ENCODE assay signal across 11 cellular contexts in genomic region chr1:9730096-9730901, GRCh38.
DNase-seq lines count a peak whose midpoint lies in the region; TF ChIP-seq lines count a peak whose summit lies in the region.
"Had no signal": no experiment of that assay in that cellular context is flagged by ENCODE, and none has a peak within 500 bp of the region (broad histone marks: within the 10 kb centered on the region; RNA-seq: fewer than 3 reads in every experiment).

No MANE protein-coding gene starts in this region.

- no peaks in the 10 kb centered on the region for H3K9me3 ChIP-seq in endodermal cell (ENCODE audit: control insufficient read depth, low read length)
- H3K9me3 ChIP-seq: A549 had no signal

- H3K9ac ChIP-seq in endodermal cell (ENCODE audit: extremely low read depth, low read length, poor library complexity, severe bottlenecking) = no peak overlapping the region

- in situ Hi-C loops in G401 (cut with HindIII; ENCODE audit: low sequenced_read_pairs) = no loop called here

- H3K36me3 ChIP-seq in endodermal cell (ENCODE audit: control insufficient read depth, insufficient read depth, low read length) = peaks cover 61% of the 10 kb centered on the region

- H3K4me1 Mint-ChIP-seq in activated CD4-positive, alpha-beta T cell treated with anti-CD3 and anti-CD28 coated beads, Interleukin-2, amount 10 ng/mL, durations not matched to agents 7 days and 5 days = peaks cover 74% of the 10 kb centered on the region
- peaks cover 58% of the 10 kb centered on the region for H3K4me1 Mint-ChIP-seq in activated CD4-positive, alpha-beta memory T cell treated with anti-CD3 and anti-CD28 coated beads, Interleukin-2, amount 10 ng/mL, durations not matched to agents 7 days and 5 days
- H3K4me1 Mint-ChIP-seq in immature natural killer cell = peaks cover 27 to 40% of the 10 kb centered on the region in 2 donors
- no peaks in the 10 kb centered on the region for H3K4me1 Mint-ChIP-seq in endodermal cell

- POLR2A ChIA-PET in activated CD4-positive, alpha-beta T cell treated with anti-CD3 and anti-CD28 coated beads, Interleukin-2, amount 10 ng/mL, durations not matched to agents 7 days and 5 days (lab: Charles Lee) = interaction anchor here (0.6 kb wide), 1 partner anchor 49 kb away, joined by 3 read pairs; no protein-coding TSS in a partner anchor
- POLR2A ChIA-PET in activated CD4-positive, alpha-beta memory T cell treated with anti-CD3 and anti-CD28 coated beads, Interleukin-2, amount 10 ng/mL, durations not matched to agents 7 days and 5 days (lab: Charles Lee) = interaction anchor here (2.6 to 9.6 kb wide), 3 partner anchors 12 to 102 kb away, joined by 10 to 101 read pairs (median 27); no protein-coding TSS in a partner anchor

- peaks cover 75% of the 10 kb centered on the region for H3K36me3 Mint-ChIP-seq in activated CD4-positive, alpha-beta T cell treated with anti-CD3 and anti-CD28 coated beads, Interleukin-2, amount 10 ng/mL, durations not matched to agents 7 days and 5 days (ENCODE audit: low read depth)
- H3K36me3 Mint-ChIP-seq in activated CD4-positive, alpha-beta memory T cell treated with anti-CD3 and anti-CD28 coated beads, Interleukin-2, amount 10 ng/mL, durations not matched to agents 7 days and 5 days (ENCODE audit: low read depth) = peaks cover 83% of the 10 kb centered on the region
- peaks cover 7 to 41% (median 15%) of the 10 kb centered on the region in 3 donors for H3K36me3 Mint-ChIP-seq in immature natural killer cell
- peaks cover 71% of the 10 kb centered on the region for H3K36me3 Mint-ChIP-seq in endodermal cell (ENCODE audit: low read depth)

- no peak overlapping the region for H3K4me3 ChIP-seq in endodermal cell (ENCODE audit: low read length)
- H3K4me3 ChIP-seq: A549 had no signal

- H3K27me3 Mint-ChIP-seq in activated CD4-positive, alpha-beta T cell treated with anti-CD3 and anti-CD28 coated beads, Interleukin-2, amount 10 ng/mL, durations not matched to agents 7 days and 5 days = no peaks in the 10 kb centered on the region
- no peaks in the 10 kb centered on the region for H3K27me3 Mint-ChIP-seq in activated CD4-positive, alpha-beta memory T cell treated with anti-CD3 and anti-CD28 coated beads, Interleukin-2, amount 10 ng/mL, durations not matched to agents 7 days and 5 days
- H3K27me3 Mint-ChIP-seq in immature natural killer cell (ENCODE audit: low read depth in 3 of 3) (peaks cover 9 to 48% (median 42%) of the 10 kb centered on the region in 3 donors), endodermal cell (ENCODE audit: insufficient read depth) (no peaks in the 10 kb centered on the region)

- peak overlapping the region; percentile 84 for H3K27ac Mint-ChIP-seq in activated CD4-positive, alpha-beta T cell treated with anti-CD3 and anti-CD28 coated beads, Interleukin-2, amount 10 ng/mL, durations not matched to agents 7 days and 5 days
- H3K27ac Mint-ChIP-seq in activated CD4-positive, alpha-beta memory T cell treated with anti-CD3 and anti-CD28 coated beads, Interleukin-2, amount 10 ng/mL, durations not matched to agents 7 days and 5 days = peak overlapping the region; percentile 68
- peak overlapping the region in 4 of 6 donors; percentile 68 to 89 (median 80) for H3K27ac Mint-ChIP-seq in immature natural killer cell
- no peak overlapping the region for H3K27ac Mint-ChIP-seq in endodermal cell

- H3K27me3 ChIP-seq in endodermal cell (ENCODE audit: control insufficient read depth, insufficient read depth, low read length, poor library complexity, severe bottlenecking) = no peaks in the 10 kb centered on the region

- no peaks in the 10 kb centered on the region for H3K9me3 Mint-ChIP-seq in activated CD4-positive, alpha-beta T cell treated with anti-CD3 and anti-CD28 coated beads, Interleukin-2, amount 10 ng/mL, durations not matched to agents 7 days and 5 days
- no peaks in the 10 kb centered on the region for H3K9me3 Mint-ChIP-seq in activated CD4-positive, alpha-beta memory T cell treated with anti-CD3 and anti-CD28 coated beads, Interleukin-2, amount 10 ng/mL, durations not matched to agents 7 days and 5 days
- H3K9me3 Mint-ChIP-seq in immature natural killer cell (no peaks in the 10 kb centered on the region), endodermal cell (peaks cover 8% of the 10 kb centered on the region)

- H3K27ac ChIP-seq in substantia nigra (ENCODE audit: low read depth, low read length, poor library complexity, severe bottlenecking) (no peak overlapping the region), endodermal cell (ENCODE audit: low read depth, low read length) (no peak overlapping the region)
- H3K27ac ChIP-seq: A549 had no signal

- WGBS in endodermal cell (ENCODE audit: insufficient coverage in 1 of 2, insufficient read length in 1 of 2), 2 experiments = 95% methylated on average over 34 to 45 of the region's 45 CpGs

- DNase-seq in activated CD4-positive, alpha-beta T cell treated with anti-CD3 and anti-CD28 coated beads, Interleukin-2, amount 10 ng/mL, durations not matched to agents 7 days and 5 days = no peak
- no peak for DNase-seq in activated CD4-positive, alpha-beta T cell treated with anti-CD3 and anti-CD28 coated beads, Interleukin-2, amount 50 U/mL, for 4 hours
- no peak for DNase-seq in activated CD4-positive, alpha-beta memory T cell treated with anti-CD3 and anti-CD28 coated beads, Interleukin-2, amount 10 ng/mL, durations not matched to agents 7 days and 5 days
- no peak for DNase-seq in immature natural killer cell
- peak in 27 of 49 donors; percentile 7 to 59 (median 33) for DNase-seq in substantia nigra (lab: John Stamatoyannopoulos, UW)
- no peak for DNase-seq in endodermal cell
- no peak for DNase-seq in islet precursor cell
- no peak for DNase-seq in G401 (ENCODE audit: low spot score)
- DNase-seq: activated CD4-positive, CD25-positive, alpha-beta regulatory T cell treated with anti-CD3 and anti-CD28 coated beads, Interleukin-2, amount 50 U/mL, for 72 hours; foreskin melanocyte had no signal

- no peaks in the 10 kb centered on the region for H3K4me1 ChIP-seq in endodermal cell (ENCODE audit: control insufficient read depth, insufficient read depth, low read length)
- H3K4me1 ChIP-seq: A549 had no signal

- H3K4me3 Mint-ChIP-seq in activated CD4-positive, alpha-beta T cell treated with anti-CD3 and anti-CD28 coated beads, Interleukin-2, amount 10 ng/mL, durations not matched to agents 7 days and 5 days = peak overlapping the region; percentile 40
- peak overlapping the region; percentile 39 for H3K4me3 Mint-ChIP-seq in activated CD4-positive, alpha-beta memory T cell treated with anti-CD3 and anti-CD28 coated beads, Interleukin-2, amount 10 ng/mL, durations not matched to agents 7 days and 5 days
- H3K4me3 Mint-ChIP-seq in immature natural killer cell = no peak overlapping the region
- H3K4me3 Mint-ChIP-seq in endodermal cell = no peak overlapping the region

- no peak for TF ChIP-seq CTCF in endodermal cell (conservative IDR thresholded peaks at IDR 0.05)

- CTCF ChIA-PET in activated CD4-positive, alpha-beta T cell treated with anti-CD3 and anti-CD28 coated beads, Interleukin-2, amount 10 ng/mL, durations not matched to agents 7 days and 5 days (lab: Charles Lee) = interaction anchor here (0.6 to 1.5 kb wide), 4 partner anchors 10 to 54 kb away, joined by 3 to 7 read pairs (median 4); no protein-coding TSS in a partner anchor
- CTCF ChIA-PET in activated CD4-positive, alpha-beta memory T cell treated with anti-CD3 and anti-CD28 coated beads, Interleukin-2, amount 10 ng/mL, durations not matched to agents 7 days and 5 days (lab: Charles Lee) = interaction anchor here (3.4 kb wide), 1 partner anchor 10 kb away, joined by 13 read pairs; no protein-coding TSS in a partner anchor

Comparison
In these comparisons a context has a peak if more than half of its experiments do, and no peak if none do; other contexts are left out.
1. DNase-seq: peak in substantia nigra (27 of 49); none in activated CD4-positive, alpha-beta T cell treated with anti-CD3 and anti-CD28 coated beads, Interleukin-2, amount 10 ng/mL, durations not matched to agents 7 days and 5 days (single experiment), activated CD4-positive, alpha-beta T cell treated with anti-CD3 and anti-CD28 coated beads, Interleukin-2, amount 50 U/mL, for 4 hours (0 of 2), activated CD4-positive, alpha-beta memory T cell treated with anti-CD3 and anti-CD28 coated beads, Interleukin-2, amount 10 ng/mL, durations not matched to agents 7 days and 5 days (single experiment), immature natural killer cell (0 of 3), endodermal cell (single experiment), islet precursor cell (single experiment) and G401 (single experiment).
2. H3K4me3 Mint-ChIP-seq: peak in activated CD4-positive, alpha-beta T cell treated with anti-CD3 and anti-CD28 coated beads, Interleukin-2, amount 10 ng/mL, durations not matched to agents 7 days and 5 days (single experiment) and activated CD4-positive, alpha-beta memory T cell treated with anti-CD3 and anti-CD28 coated beads, Interleukin-2, amount 10 ng/mL, durations not matched to agents 7 days and 5 days (single experiment); none in immature natural killer cell (0 of 5) and endodermal cell (single experiment).